ENCODE assay signal across 29 cellular contexts in genomic region chr10:97599272-97599619, GRCh38. TPM values are rescaled to one million over a fixed set of nuclear protein-coding genes. Genes with fewer than 3 reads are reported as not detected.
"Had no signal": no experiment of that assay in that cellular context is flagged by ENCODE, and none has a peak within 500 bp of the region (broad histone marks: within the 10 kb centered on the region; RNA-seq: fewer than 3 reads in every experiment).

No MANE protein-coding gene starts in this region.

- DNase-seq: cerebellar nuclear complex; effector memory CD8-positive, alpha-beta T cell; esophagus squamous epithelium; foreskin keratinocyte; head of caudate nucleus; left cardiac atrium; left ventricle myocardium superior; mesendoderm; naive thymus-derived CD4-positive, alpha-beta T cell; nucleus accumbens; pancreas; retina; stimulated activated CD4-positive, alpha-beta T cell treated with anti-CD3 and anti-CD28 coated beads, Interleukin-2, amount 100 ng/mL, for 24 hours; stimulated activated CD4-positive, alpha-beta T cell treated with anti-CD3 and anti-CD28 coated beads, Interleukin-4, amount 100 ng/mL, for 4 hours; stimulated activated naive CD4-positive, alpha-beta T cell; stomach; transverse colon had no signal

- H3K4me1 ChIP-seq: prostate gland had no signal

- H3K9me3 Mint-ChIP-seq: dendritic cell treated with granulocyte-macrophage colony-stimulating factor and Interleukin-4, amounts not matched to agents 40 ng/mL and 50 ng/mL, for 4 days; effector memory CD8-positive, alpha-beta T cell; naive thymus-derived CD4-positive, alpha-beta T cell; neural crest cell had no signal

- H3K4me3 Mint-ChIP-seq: dendritic cell treated with granulocyte-macrophage colony-stimulating factor and Interleukin-4, amounts not matched to agents 40 ng/mL and 50 ng/mL, for 4 days; effector memory CD8-positive, alpha-beta T cell; naive thymus-derived CD4-positive, alpha-beta T cell; neural crest cell had no signal

- H3K27ac ChIP-seq: esophagus squamous epithelium, foreskin keratinocyte, hepatocyte, pancreas, prostate gland, skin epidermis, stomach, thoracic aorta, transverse colon had no signal

- H3K9me3 ChIP-seq: esophagus squamous epithelium, pancreas, prostate gland, stomach, thoracic aorta, transverse colon had no signal

- FAIRE-seq: colon, kidney, pancreas had no signal

- H3K27me3 Mint-ChIP-seq: effector memory CD8-positive, alpha-beta T cell; naive thymus-derived CD4-positive, alpha-beta T cell had no signal

- H3K27me3 ChIP-seq: esophagus squamous epithelium, foreskin keratinocyte, hepatocyte, pancreas, stomach, transverse colon had no signal

- H3K36me3 ChIP-seq: esophagus squamous epithelium, pancreas, prostate gland, stomach, thoracic aorta, transverse colon had no signal

- H3K4me1 Mint-ChIP-seq: naive thymus-derived CD4-positive, alpha-beta T cell; neural crest cell had no signal

- H3K36me3 Mint-ChIP-seq: naive thymus-derived CD4-positive, alpha-beta T cell had no signal

- H3K4me2 ChIP-seq: hepatocyte had no signal

- H2AFZ ChIP-seq: hepatocyte had no signal

- H3K79me2 ChIP-seq: hepatocyte had no signal

- ATAC-seq: effector memory CD8-positive, alpha-beta T cell; foreskin keratinocyte; left cardiac atrium; left ventricle myocardium superior; naive thymus-derived CD4-positive, alpha-beta T cell; pancreas; sciatic nerve had no signal

- H3K4me3 ChIP-seq: esophagus squamous epithelium, hepatocyte, pancreas, prostate gland, skin epidermis, stomach, thoracic aorta, transverse colon had no signal

- H3K27ac Mint-ChIP-seq: dendritic cell treated with granulocyte-macrophage colony-stimulating factor and Interleukin-4, amounts not matched to agents 40 ng/mL and 50 ng/mL, for 4 days; effector memory CD8-positive, alpha-beta T cell; naive thymus-derived CD4-positive, alpha-beta T cell had no signal

RNA-seq across cellular contexts. Expression of gene C10orf62, which starts 9.7 kb away (rescaled TPM):
- total RNA-seq: esophagus squamous epithelium; foreskin keratinocyte; lung microvascular endothelial cell; mononuclear cell; naive thymus-derived CD4-positive, alpha-beta T cell; neural crest cell; sciatic nerve; stomach; transverse colon; urinary bladder had no signal
- polyA plus RNA-seq: foreskin keratinocyte; hepatocyte; naive thymus-derived CD4-positive, alpha-beta T cell; stomach; urinary bladder had no signal

RNA-seq across cellular contexts. Expression of gene HOGA1, which starts 15.1 kb away (rescaled TPM):
- total RNA-seq: mononuclear cell; naive thymus-derived CD4-positive, alpha-beta T cell; stomach; transverse colon had no signal
- polyA plus RNA-seq: naive thymus-derived CD4-positive, alpha-beta T cell had no signal

RNA-seq across cellular contexts. Expression of gene ANKRD2, which starts 26.7 kb away (rescaled TPM):
- total RNA-seq: hepatocyte, mononuclear cell, neural crest cell, sciatic nerve, stomach, transverse colon had no signal
- polyA plus RNA-seq: hepatocyte; naive thymus-derived CD4-positive, alpha-beta T cell had no signal

RNA-seq across cellular contexts. Expression of gene MORN4, which starts 34.1 kb away (rescaled TPM):
- total RNA-seq: mononuclear cell had no signal
